ENCODE assay signal across 13 cellular contexts in the genomic region with DNA sequence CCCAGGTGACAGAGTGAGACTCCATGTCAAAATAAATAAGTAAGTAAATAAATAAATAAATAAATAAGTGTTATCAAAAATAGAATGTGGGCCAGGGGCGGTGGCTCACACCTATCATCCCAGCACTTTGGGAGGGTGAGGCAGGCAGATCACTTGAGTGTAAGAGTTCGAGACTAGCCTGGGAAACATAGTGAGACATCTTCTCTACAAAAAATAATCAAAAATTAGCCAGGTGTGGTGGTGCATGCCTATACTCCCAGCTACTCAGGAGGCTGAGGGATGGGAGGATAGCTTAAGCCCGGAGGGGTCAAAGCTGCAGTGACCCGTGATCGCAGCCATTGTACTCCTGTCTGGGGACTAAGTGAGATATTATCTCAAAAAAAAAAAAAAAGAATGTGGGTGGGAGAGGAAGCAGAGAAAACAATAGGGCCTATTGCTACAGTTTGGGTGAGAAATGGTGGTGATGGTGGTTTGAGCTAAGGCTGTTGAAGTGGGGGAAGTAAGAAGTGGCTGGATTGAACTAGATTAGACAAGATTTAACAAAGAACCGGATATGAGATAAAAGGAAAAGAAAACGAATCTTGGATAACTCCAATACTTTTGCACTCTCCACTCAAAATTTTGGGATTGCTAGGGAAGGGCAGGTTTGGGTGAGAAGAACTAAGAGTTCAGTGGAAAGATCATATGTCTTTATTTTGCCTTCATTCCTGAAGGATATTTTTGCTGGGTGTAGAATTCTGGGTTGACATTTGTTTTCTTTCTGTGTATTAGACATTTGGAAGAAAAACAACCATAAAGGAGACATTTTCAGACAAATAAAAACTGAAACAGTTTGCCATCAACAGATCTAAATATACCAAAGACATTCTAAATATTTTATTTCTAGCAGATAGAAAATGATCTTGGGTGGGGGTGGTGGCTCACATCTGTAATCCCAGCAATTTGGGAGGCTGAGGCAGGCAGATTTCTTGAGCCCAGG. TPM values are rescaled to one million over a fixed set of nuclear protein-coding genes. Genes with fewer than 3 reads are reported as not detected.
DNase-seq lines count a peak whose midpoint lies in the region; ATAC-seq and TF ChIP-seq lines count a peak whose summit lies in the region.
"Had no signal": no experiment of that assay in that cellular context is flagged by ENCODE, and none has a peak within 500 bp of the region (broad histone marks: within the 10 kb centered on the region; RNA-seq: fewer than 3 reads in every experiment).

No MANE protein-coding gene starts in this region.

- no peak for TF ChIP-seq EP300 in stomach (IDR thresholded peaks at IDR 0.05)

- peaks cover 0 to 13% (median 5%) of the 10 kb centered on the region in 4 donors for H3K4me1 ChIP-seq in stomach

- H3K27me3 Mint-ChIP-seq in activated T-cell treated with anti-CD3 and anti-CD28 coated beads, Interleukin-2, amount 50 U/mL, for 24 hours = no peaks in the 10 kb centered on the region
- H3K27me3 Mint-ChIP-seq in activated naive CD8-positive, alpha-beta T cell treated with anti-CD3 and anti-CD28 coated beads, Interleukin-2, amount 10 ng/mL, durations not matched to agents 7 days and 5 days = no peaks in the 10 kb centered on the region

- H3K4me3 ChIP-seq in stomach = no peak overlapping the region

- H3K27ac ChIP-seq in stomach = no peak overlapping the region
- H3K27ac ChIP-seq: WERI-Rb-1 had no signal

- H3K36me3 Mint-ChIP-seq in activated T-cell treated with anti-CD3 and anti-CD28 coated beads, Interleukin-2, amount 50 U/mL, for 24 hours (ENCODE audit: low read depth) = no peaks in the 10 kb centered on the region
- H3K36me3 Mint-ChIP-seq in activated naive CD8-positive, alpha-beta T cell treated with anti-CD3 and anti-CD28 coated beads, Interleukin-2, amount 10 ng/mL, durations not matched to agents 7 days and 5 days = peaks cover 5% of the 10 kb centered on the region

- H3K4me3 Mint-ChIP-seq in activated T-cell treated with anti-CD3 and anti-CD28 coated beads, Interleukin-2, amount 50 U/mL, for 24 hours = no peak overlapping the region
- peak overlapping the region; percentile 60 for H3K4me3 Mint-ChIP-seq in activated naive CD8-positive, alpha-beta T cell treated with anti-CD3 and anti-CD28 coated beads, Interleukin-2, amount 10 ng/mL, durations not matched to agents 7 days and 5 days

- H3K27me3 ChIP-seq in stomach = no peaks in the 10 kb centered on the region

- no peaks in the 10 kb centered on the region for H3K36me3 ChIP-seq in stomach
- H3K36me3 ChIP-seq: WERI-Rb-1 had no signal

- H3K4me1 Mint-ChIP-seq in activated T-cell treated with anti-CD3 and anti-CD28 coated beads, Interleukin-2, amount 50 U/mL, for 24 hours (ENCODE audit: low read depth) = peaks cover 23% of the 10 kb centered on the region
- H3K4me1 Mint-ChIP-seq in activated naive CD8-positive, alpha-beta T cell treated with anti-CD3 and anti-CD28 coated beads, Interleukin-2, amount 10 ng/mL, durations not matched to agents 7 days and 5 days = peaks cover 17% of the 10 kb centered on the region

- no peak for TF ChIP-seq CTCF in stomach (IDR thresholded peaks at IDR 0.05)

- peak; percentile 87 for ATAC-seq in activated naive CD8-positive, alpha-beta T cell treated with anti-CD3 and anti-CD28 coated beads, Interleukin-2, amount 10 ng/mL, durations not matched to agents 7 days and 5 days (ENCODE audit: low read depth)
- ATAC-seq in stimulated activated naive CD8-positive, alpha-beta T cell treated with anti-CD3 and anti-CD28 coated beads, Interleukin-15, Interleukin-2, amounts not matched to agents 100 U/mL and 50 U/mL, for 24 hours = peak; percentile 36
- ATAC-seq in GM18520 (IDR thresholded peaks at IDR 0.05; ENCODE audit: unreplicated experiment) = no peak

- 69 to 77% (median 73%) methylated on average over 7 of the region's 7 CpGs for WGBS in stomach, 5 donors

- no peak for DNase-seq in activated T-cell treated with anti-CD3 and anti-CD28 coated beads, Interleukin-2, amount 50 U/mL, for 24 hours
- DNase-seq in activated T-cell treated with anti-CD3 and anti-CD28 coated beads, Interleukin-2, amount 50 U/mL, for 48 hours = no peak
- DNase-seq in RPMI7951 (ENCODE audit: low read depth) (peak; percentile 13), mesenteric fat pad (ENCODE audit: low spot score) (no peak), stomach (no peak)
- DNase-seq in activated naive CD8-positive, alpha-beta T cell treated with anti-CD3 and anti-CD28 coated beads, Interleukin-2, amount 10 ng/mL, durations not matched to agents 7 days and 5 days = peak; percentile 40
- DNase-seq in stimulated activated naive CD8-positive, alpha-beta T cell treated with anti-CD3 and anti-CD28 coated beads, Interleukin-15, Interleukin-2, amounts not matched to agents 100 U/mL and 50 U/mL, for 24 hours = no peak
- DNase-seq: NCI-H2171; posterior cingulate gyrus; stimulated activated CD4-positive, alpha-beta T cell treated with anti-CD3 and anti-CD28 coated beads, Interleukin-12 subunit alpha, Interleukin-12 subunit beta, amount 100 ng/mL, for 4 hours; WERI-Rb-1 had no signal

- no peak for TF ChIP-seq POLR2A in stomach (IDR thresholded peaks at IDR 0.05)

- POLR2A ChIA-PET in activated naive CD8-positive, alpha-beta T cell treated with anti-CD3 and anti-CD28 coated beads, Interleukin-2, amount 10 ng/mL, durations not matched to agents 7 days and 5 days (lab: Charles Lee) = interaction anchor here (0.6 to 3.1 kb wide), 10 partner anchors 10 to 377 kb away, joined by 3 to 13 read pairs (median 4); no protein-coding TSS in a partner anchor

- no peaks in the 10 kb centered on the region for H3K9me3 ChIP-seq in stomach

- peaks cover 6% of the 10 kb centered on the region for H3K9me3 Mint-ChIP-seq in activated T-cell treated with anti-CD3 and anti-CD28 coated beads, Interleukin-2, amount 50 U/mL, for 24 hours
- H3K9me3 Mint-ChIP-seq in activated naive CD8-positive, alpha-beta T cell treated with anti-CD3 and anti-CD28 coated beads, Interleukin-2, amount 10 ng/mL, durations not matched to agents 7 days and 5 days = peaks cover 3% of the 10 kb centered on the region

- intact Hi-C loops in stomach (cut with DNase I; ENCODE audit: low total_unique reads) = no loop called here

- peak overlapping the region; percentile 81 for H3K27ac Mint-ChIP-seq in activated T-cell treated with anti-CD3 and anti-CD28 coated beads, Interleukin-2, amount 50 U/mL, for 24 hours
- H3K27ac Mint-ChIP-seq in activated naive CD8-positive, alpha-beta T cell treated with anti-CD3 and anti-CD28 coated beads, Interleukin-2, amount 10 ng/mL, durations not matched to agents 7 days and 5 days = peak overlapping the region; percentile 89

RNA-seq across cellular contexts. Expression of a gene that starts 57.1 kb away (rescaled TPM):
- total RNA-seq in RPMI7951 (2014; rRNA removed; shearing (Covaris generic)) = 9.6 and 12.4 TPM in 2 replicates
- total RNA-seq in activated naive CD8-positive, alpha-beta T cell treated with anti-CD3 and anti-CD28 coated beads, Interleukin-2, amount 10 ng/mL, durations not matched to agents 7 days and 5 days = under 1 TPM; 0.34 to 0.36 TPM
- total RNA-seq in mesenteric fat pad = 9.5 TPM
- total RNA-seq in stomach = 10 to 100 TPM in 1 of 5 donors, 1 to 10 TPM in 2, under 1 TPM in 1, not detected in 1; 0.55 to 11.1 (median 5.1) TPM
- polyA plus RNA-seq in stomach = 1 to 10 TPM in 2 of 3 donors, under 1 TPM in 1; 0.95 to 5.6 (median 3.1) TPM
- total RNA-seq: temporal lobe had no signal

Comparison
In these comparisons a context has a peak if more than half of its experiments do, and no peak if none do; other contexts are left out.
1. DNase-seq: peak in RPMI7951 (single experiment) and activated naive CD8-positive, alpha-beta T cell treated with anti-CD3 and anti-CD28 coated beads, Interleukin-2, amount 10 ng/mL, durations not matched to agents 7 days and 5 days (single experiment); none in activated T-cell treated with anti-CD3 and anti-CD28 coated beads, Interleukin-2, amount 50 U/mL, for 24 hours (single experiment), activated T-cell treated with anti-CD3 and anti-CD28 coated beads, Interleukin-2, amount 50 U/mL, for 48 hours (0 of 2), stimulated activated naive CD8-positive, alpha-beta T cell treated with anti-CD3 and anti-CD28 coated beads, Interleukin-15, Interleukin-2, amounts not matched to agents 100 U/mL and 50 U/mL, for 24 hours (single experiment), mesenteric fat pad (single experiment) and stomach (single experiment).